ENCODE assay signal across 1 cellular context in genomic region chr15:74937602-74938371, GRCh38.
TF ChIP-seq lines count a peak whose summit lies in the region.

Gene COX5A (minus strand): TSS chr15:74938073. CDS start chr15:74938014, 59 bp downstream.

TF ChIP-seq in HEK293, 187 proteins besides CTCF, POLR2A, EP300 and RAD21 (continued from another document):
- TF ChIP-seq ELK4 (IDR thresholded peaks at IDR 0.05; ENCODE audit: borderline replicate concordance, low read depth, low read length) (no peak), KLF7 (tag by site-specific recombination; IDR thresholded peaks at IDR 0.05; ENCODE audit: borderline replicate concordance) (no peak), TCF7L2 (IDR thresholded peaks at IDR 0.05; ENCODE audit: borderline replicate concordance, low read depth, low read length) (no peak), SCRT2 (tag by site-specific recombination; IDR thresholded peaks at IDR 0.05) (no peak), BCL11B (tag by site-specific recombination; IDR thresholded peaks at IDR 0.05; ENCODE audit: low read depth) (peak; percentile 95; the same call in 1 of the 2 replicates), ZEB2 (tag by site-specific recombination; IDR thresholded peaks at IDR 0.05) (peak; percentile 85), ZFP3 (tag by site-specific recombination; IDR thresholded peaks at IDR 0.05; ENCODE audit: low read depth) (no peak), ZNF155 (tag by site-specific recombination; IDR thresholded peaks at IDR 0.05) (no peak), ZNF558 (tag by site-specific recombination; IDR thresholded peaks at IDR 0.05) (no peak), ZNF580 (tag by site-specific recombination; IDR thresholded peaks at IDR 0.05) (peak; percentile 57), GFI1B (tag by site-specific recombination; IDR thresholded peaks at IDR 0.05) (no peak), ZNF311 (tag by site-specific recombination; IDR thresholded peaks at IDR 0.05; ENCODE audit: borderline replicate concordance) (no peak), ZFP37 (tag by site-specific recombination; IDR thresholded peaks at IDR 0.05) (peak; percentile 89), ZNF555 (tag by site-specific recombination; conservative IDR thresholded peaks at IDR 0.05) (no peak), ZNF600 (tag by site-specific recombination; IDR thresholded peaks at IDR 0.05) (peak; percentile 90), ZNF214 (tag by site-specific recombination; IDR thresholded peaks at IDR 0.05; ENCODE audit: borderline replicate concordance) (no peak), ZBTB6 (tag by site-specific recombination; IDR thresholded peaks at IDR 0.05) (peak; percentile 64; the same call in 1 of the 2 replicates), SP3 (tag by site-specific recombination; IDR thresholded peaks at IDR 0.05) (peak; percentile 67), ZNF670 (tag by site-specific recombination; IDR thresholded peaks at IDR 0.05; ENCODE audit: low read depth) (no peak), MZF1 (tag by site-specific recombination; IDR thresholded peaks at IDR 0.05; ENCODE audit: borderline replicate concordance) (no peak), HOXD13 (CRISPR knock-in tag; IDR thresholded peaks at IDR 0.05; ENCODE audit: borderline replicate concordance) (no peak), GLI2 (tag by site-specific recombination; IDR thresholded peaks at IDR 0.05; ENCODE audit: borderline replicate concordance, low read depth) (no peak), ZNF449 (tag by site-specific recombination; IDR thresholded peaks at IDR 0.05) (peak; percentile 76), ZNF292 (tag by site-specific recombination; IDR thresholded peaks at IDR 0.05; ENCODE audit: borderline replicate concordance, low read depth) (peak; percentile 31; the same call in 1 of the 2 replicates), GLI4 (tag by site-specific recombination; IDR thresholded peaks at IDR 0.05) (0 out of 2 replicates have a peak, but pooled peaks have one; percentile 70), ZNF248 (tag by site-specific recombination; IDR thresholded peaks at IDR 0.05) (no peak), ZSCAN18 (tag by site-specific recombination; IDR thresholded peaks at IDR 0.05) (no peak; the same call in 1 of the 2 replicates), ZNF660 (tag by site-specific recombination; IDR thresholded peaks at IDR 0.05) (peak; percentile 96), ZNF174 (tag by site-specific recombination; IDR thresholded peaks at IDR 0.05) (no peak), YY1 (tag by site-specific recombination; IDR thresholded peaks at IDR 0.05) (peak; percentile 88), ZNF175 (tag by site-specific recombination; IDR thresholded peaks at IDR 0.05) (no peak), BCL6B (tag by site-specific recombination; IDR thresholded peaks at IDR 0.05) (no peak), ZNF2 (tag by site-specific recombination; IDR thresholded peaks at IDR 0.05) (peak; percentile 79), ZNF645 (tag by site-specific recombination; IDR thresholded peaks at IDR 0.05) (no peak), ZNF639 (tag by site-specific recombination; IDR thresholded peaks at IDR 0.05) (no peak; the same call in 1 of the 2 replicates), ZNF112 (tag by site-specific recombination; IDR thresholded peaks at IDR 0.05) (no peak), ZNF146 (tag by site-specific recombination; IDR thresholded peaks at IDR 0.05) (no peak), ZNF777 (tag by site-specific recombination; IDR thresholded peaks at IDR 0.05; ENCODE audit: borderline replicate concordance) (no peak; the same call in 1 of the 2 replicates), ZNF768 (tag by site-specific recombination; IDR thresholded peaks at IDR 0.05) (no peak; the same call in 1 of the 2 replicates), ZSCAN16 (tag by site-specific recombination; IDR thresholded peaks at IDR 0.05) (peak; percentile 49), EGR2 (tag by site-specific recombination; IDR thresholded peaks at IDR 0.05; ENCODE audit: low read depth) (peak; percentile 54), ZFHX2 (tag by site-specific recombination; conservative IDR thresholded peaks at IDR 0.05) (peak; percentile 94), ZNF404 (tag by site-specific recombination; IDR thresholded peaks at IDR 0.05) (no peak), ZNF626 (tag by site-specific recombination; IDR thresholded peaks at IDR 0.05) (no peak), ZBTB20 (tag by site-specific recombination; IDR thresholded peaks at IDR 0.05) (peak; percentile 90), ZNF211 (tag by site-specific recombination; IDR thresholded peaks at IDR 0.05; ENCODE audit: low read depth) (no peak), ZNF704 (tag by site-specific recombination; IDR thresholded peaks at IDR 0.05) (no peak), ZSCAN30 (tag by site-specific recombination; IDR thresholded peaks at IDR 0.05) (peak; percentile 92)
